ENCODE assay signal across 16 cellular contexts in the genomic region with DNA sequence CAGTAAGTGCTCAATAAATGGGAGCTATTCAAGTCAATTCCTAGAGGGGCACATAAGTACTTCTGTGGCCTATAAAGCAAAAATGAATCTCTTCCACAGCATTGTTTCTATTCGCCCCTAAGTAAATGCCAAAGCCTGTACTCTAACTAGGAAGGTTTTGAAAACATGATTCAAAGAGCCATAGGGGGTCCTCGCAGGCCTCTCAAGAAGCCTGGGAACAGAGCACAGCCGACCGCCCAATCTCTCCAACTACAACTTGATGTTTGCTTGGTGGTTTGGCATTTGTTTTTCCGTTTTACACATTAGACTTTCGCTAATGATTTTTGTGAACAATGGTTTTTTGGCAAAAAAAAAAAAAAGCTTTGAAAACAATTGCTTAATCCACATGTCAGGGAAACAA. TPM values are rescaled to one million over a fixed set of nuclear protein-coding genes. Genes with fewer than 3 reads are reported as not detected.
DNase-seq lines count a peak whose midpoint lies in the region; ATAC-seq and TF ChIP-seq lines count a peak whose summit lies in the region.
"Had no signal": no experiment of that assay in that cellular context is flagged by ENCODE, and none has a peak within 500 bp of the region (broad histone marks: within the 10 kb centered on the region; RNA-seq: fewer than 3 reads in every experiment).

No MANE protein-coding gene starts in this region.

- no peak overlapping the region for H4K8ac ChIP-seq in mesendoderm (ENCODE audit: low read depth, low read length)

- H2BK5ac ChIP-seq in mesendoderm (ENCODE audit: low read length), result no peak overlapping the region

- H3K27ac Mint-ChIP-seq in GM23338 (no peak overlapping the region), endodermal cell (no peak overlapping the region)
- no peak overlapping the region for H3K27ac Mint-ChIP-seq in CD8-positive, alpha-beta memory T cell
- H3K27ac Mint-ChIP-seq: CD4-positive, CD25-positive, alpha-beta regulatory T cell; HFFc6 had no signal

- H3K9me3 Mint-ChIP-seq in GM23338, result no peaks in the 10 kb centered on the region
- H3K9me3 Mint-ChIP-seq in endodermal cell, result no peaks in the 10 kb centered on the region
- H3K9me3 Mint-ChIP-seq in CD8-positive, alpha-beta memory T cell, result no peaks in the 10 kb centered on the region
- H3K9me3 Mint-ChIP-seq: CD4-positive, CD25-positive, alpha-beta regulatory T cell; HFFc6 had no signal

- POLR2A ChIA-PET in CD8-positive, alpha-beta memory T cell (lab: Charles Lee), result no interaction called here

- H2AK5ac ChIP-seq in mesendoderm (ENCODE audit: low read length), result no peak overlapping the region

- H3K23ac ChIP-seq in mesendoderm (ENCODE audit: low read length), result no peak overlapping the region

- CTCF ChIA-PET in CD8-positive, alpha-beta memory T cell (lab: Charles Lee), result no interaction called here

- no peak overlapping the region for H2AFZ ChIP-seq in GM23338
- H2AFZ ChIP-seq: GM23248 had no signal

- H3K4ac ChIP-seq in mesendoderm (ENCODE audit: low read depth, low read length), result no peak overlapping the region

- H4K20me1 ChIP-seq in GM23338 (replicated peaks; ENCODE audit: insufficient read depth), result no peaks in the 10 kb centered on the region; the same call in 1 of the 2 replicates
- H4K20me1 ChIP-seq: BLaER1 treated with 17β-estradiol and CSF1 and Interleukin-3, amounts not matched to agents 10 nM and 100 nM had no signal

- H3F3A ChIP-seq in GM23338 (replicated peaks; ENCODE audit: low read depth), result no peaks in the 10 kb centered on the region

- H3K36me3 ChIP-seq in GM23338 (ENCODE audit: insufficient read depth) (no peaks in the 10 kb centered on the region), NT2/D1 (ENCODE audit: insufficient read depth, insufficient read length, low read length) (no peaks in the 10 kb centered on the region), endodermal cell (ENCODE audit: control insufficient read depth, insufficient read depth, low read length) (peaks cover 14% of the 10 kb centered on the region), mesendoderm (ENCODE audit: control insufficient read depth, insufficient read depth, low read length) (no peaks in the 10 kb centered on the region)
- H3K36me3 ChIP-seq in CD8-positive, alpha-beta memory T cell (ENCODE audit: insufficient read depth, low read length), result no peaks in the 10 kb centered on the region
- H3K36me3 ChIP-seq: BLaER1 treated with 17β-estradiol and CSF1 and Interleukin-3, amounts not matched to agents 10 nM and 100 nM; HAP-1 had no signal

- H3K4me3 Mint-ChIP-seq in GM23338 (no peak overlapping the region), endodermal cell (no peak overlapping the region)
- H3K4me3 Mint-ChIP-seq in CD8-positive, alpha-beta memory T cell, result no peak overlapping the region
- H3K4me3 Mint-ChIP-seq: CD4-positive, CD25-positive, alpha-beta regulatory T cell; HFFc6 had no signal

- H3K9me2 ChIP-seq in GM23338 (ENCODE audit: insufficient read depth), result no peaks in the 10 kb centered on the region

- DNase-seq in GM23338 (ENCODE audit: low spot score) (peak; percentile 86), NT2/D1 (ENCODE audit: low read depth, low spot score) (peak; percentile 6), endodermal cell (peak; percentile 77), mesendoderm (peak; percentile 78), inferior parietal cortex (ENCODE audit: extremely low spot score) (no peak)
- DNase-seq in activated CD8-positive, alpha-beta memory T cell treated with anti-CD3 and anti-CD28 coated beads, Interleukin-2, amount 50 U/mL, for 48 hours, result no peak
- no peak for DNase-seq in CD8-positive, alpha-beta memory T cell
- DNase-seq: ACHN; Calu3; CD4-positive, CD25-positive, alpha-beta regulatory T cell; DMS 273 treated with DMSO at 0.1 percent for 48 hours; GM23248; HFFc6 had no signal

- H2BK120ac ChIP-seq in mesendoderm (ENCODE audit: low read depth, low read length), result no peak overlapping the region

- H3K4me1 Mint-ChIP-seq in GM23338 (peaks cover 45% of the 10 kb centered on the region), endodermal cell (peaks cover 46% of the 10 kb centered on the region)
- H3K4me1 Mint-ChIP-seq in CD8-positive, alpha-beta memory T cell, result no peaks in the 10 kb centered on the region
- H3K4me1 Mint-ChIP-seq: CD4-positive, CD25-positive, alpha-beta regulatory T cell had no signal

- H3K4me1 ChIP-seq in GM23338 (ENCODE audit: insufficient read depth), result peaks cover 24% of the 10 kb centered on the region
- H3K4me1 ChIP-seq in NT2/D1 (ENCODE audit: insufficient read depth, insufficient read length), result no peaks in the 10 kb centered on the region
- peaks cover 27% of the 10 kb centered on the region for H3K4me1 ChIP-seq in endodermal cell (ENCODE audit: control insufficient read depth, insufficient read depth, low read length)
- H3K4me1 ChIP-seq in mesendoderm (ENCODE audit: control insufficient read depth, low read depth, low read length), result peaks cover 3% of the 10 kb centered on the region
- no peaks in the 10 kb centered on the region for H3K4me1 ChIP-seq in CD8-positive, alpha-beta memory T cell (ENCODE audit: insufficient read depth, low read length)
- H3K4me1 ChIP-seq: BLaER1 treated with 17β-estradiol and CSF1 and Interleukin-3, amounts not matched to agents 10 nM and 100 nM had no signal

- H3K79me2 ChIP-seq in GM23338 (replicated peaks; ENCODE audit: insufficient read depth) (peaks cover 24% of the 10 kb centered on the region), mesendoderm (ENCODE audit: control insufficient read depth, insufficient read depth, low read length) (peaks cover 10% of the 10 kb centered on the region)

- peak in 1 of 2 experiments; percentile 29; a peak in 2 of 4 replicates for TF ChIP-seq CTCF in GM23338 (conservative IDR thresholded peaks at IDR 0.05; ENCODE audit: low read depth in 2 of 2)
- TF ChIP-seq CTCF in endodermal cell (conservative IDR thresholded peaks at IDR 0.05), result no peak

- H3K27me3 Mint-ChIP-seq in GM23338 (ENCODE audit: insufficient read depth, low read depth, poor library complexity) (peaks cover 4% of the 10 kb centered on the region), endodermal cell (ENCODE audit: insufficient read depth) (no peaks in the 10 kb centered on the region)
- H3K27me3 Mint-ChIP-seq in CD8-positive, alpha-beta memory T cell, result peaks cover 3 to 26% of the 10 kb centered on the region in 2 donors

- H3K18ac ChIP-seq in mesendoderm (ENCODE audit: low read length), result no peak overlapping the region

- H3K4me3 ChIP-seq in GM23338, result no peak overlapping the region
- H3K4me3 ChIP-seq in NT2/D1 (ENCODE audit: insufficient read length, low read depth), result no peak overlapping the region
- H3K4me3 ChIP-seq in endodermal cell (ENCODE audit: low read length), result peak overlapping the region; percentile 3
- H3K4me3 ChIP-seq in mesendoderm (ENCODE audit: low read length), result no peak overlapping the region
- no peak overlapping the region for H3K4me3 ChIP-seq in CD8-positive, alpha-beta memory T cell (ENCODE audit: low read length)
- H3K4me3 ChIP-seq: BLaER1 treated with 17β-estradiol and CSF1 and Interleukin-3, amounts not matched to agents 10 nM and 100 nM; GM12878; GM23248; HAP-1 had no signal

- no peak overlapping the region for H4K5ac ChIP-seq in mesendoderm (ENCODE audit: low read length)

- H2BK15ac ChIP-seq in mesendoderm (replicated peaks; ENCODE audit: low read depth), result no peak overlapping the region

- ATAC-seq in GM23338, result peak; percentile 85

- H3K9me3 ChIP-seq in NT2/D1 (ENCODE audit: insufficient read depth, low read length) (no peaks in the 10 kb centered on the region), endodermal cell (ENCODE audit: control insufficient read depth, low read length) (no peaks in the 10 kb centered on the region)
- H3K9me3 ChIP-seq in CD8-positive, alpha-beta memory T cell (ENCODE audit: low read length), result no peaks in the 10 kb centered on the region
- H3K9me3 ChIP-seq: BLaER1 treated with 17β-estradiol and CSF1 and Interleukin-3, amounts not matched to agents 10 nM and 100 nM; HAP-1 had no signal

- H3K79me1 ChIP-seq in mesendoderm (ENCODE audit: low read length), result no peaks in the 10 kb centered on the region

- H3K27me3 ChIP-seq in GM23338 (ENCODE audit: insufficient read depth) (no peaks in the 10 kb centered on the region), NT2/D1 (ENCODE audit: insufficient read depth, insufficient read length) (no peaks in the 10 kb centered on the region), endodermal cell (ENCODE audit: control insufficient read depth, insufficient read depth, low read length, poor library complexity, severe bottlenecking) (no peaks in the 10 kb centered on the region), mesendoderm (ENCODE audit: insufficient read depth, low read length, poor library complexity) (no peaks in the 10 kb centered on the region)
- no peaks in the 10 kb centered on the region for H3K27me3 ChIP-seq in CD8-positive, alpha-beta memory T cell (ENCODE audit: insufficient read depth, low read length, poor library complexity, severe bottlenecking)
- H3K27me3 ChIP-seq: BLaER1 treated with 17β-estradiol and CSF1 and Interleukin-3, amounts not matched to agents 10 nM and 100 nM had no signal

- no peak overlapping the region for H3K27ac ChIP-seq in GM23338 (ENCODE audit: low read depth)
- no peak overlapping the region for H3K27ac ChIP-seq in endodermal cell (ENCODE audit: low read depth, low read length)
- no peak overlapping the region for H3K27ac ChIP-seq in mesendoderm (ENCODE audit: low read depth, low read length)
- H3K27ac ChIP-seq in CD8-positive, alpha-beta memory T cell (ENCODE audit: low read depth, low read length), result no peak overlapping the region
- H3K27ac ChIP-seq: BLaER1 treated with 17β-estradiol and CSF1 and Interleukin-3, amounts not matched to agents 10 nM and 100 nM; GM23248 had no signal

- H3K4me2 ChIP-seq in GM23338 (no peak overlapping the region), mesendoderm (ENCODE audit: low read length) (no peak overlapping the region)
- H3K4me2 ChIP-seq: BLaER1 treated with 17β-estradiol and CSF1 and Interleukin-3, amounts not matched to agents 10 nM and 100 nM had no signal

- H3K56ac ChIP-seq in mesendoderm (ENCODE audit: low read length), result no peak overlapping the region

- WGBS in endodermal cell (ENCODE audit: insufficient coverage in 1 of 2, insufficient read length in 1 of 2), 2 experiments, result 45 to 47% methylated on average over 4 to 6 of the region's 6 CpGs
- WGBS in mesendoderm (ENCODE audit: extremely low coverage, insufficient coverage, low lambda C conversion rate), result no CpG with 5 or more reads among the region's 6 CpGs

- H3K9ac ChIP-seq in NT2/D1 (ENCODE audit: insufficient read length, low read depth), result no peak overlapping the region
- H3K9ac ChIP-seq in endodermal cell (ENCODE audit: extremely low read depth, low read length, poor library complexity, severe bottlenecking), result no peak overlapping the region
- no peak overlapping the region for H3K9ac ChIP-seq in mesendoderm (ENCODE audit: low read length)
- H3K9ac ChIP-seq: BLaER1 treated with 17β-estradiol and CSF1 and Interleukin-3, amounts not matched to agents 10 nM and 100 nM; GM23248 had no signal

- H3K36me3 Mint-ChIP-seq in GM23338 (ENCODE audit: low read depth) (no peaks in the 10 kb centered on the region), endodermal cell (ENCODE audit: low read depth) (peaks cover 5% of the 10 kb centered on the region)
- H3K36me3 Mint-ChIP-seq in CD8-positive, alpha-beta memory T cell, result no peaks in the 10 kb centered on the region
- H3K36me3 Mint-ChIP-seq: CD4-positive, CD25-positive, alpha-beta regulatory T cell had no signal

RNA-seq across cellular contexts. Expression of a gene that starts 19.4 kb away (rescaled TPM):
- total RNA-seq in GM23338 (2014; rRNA removed; shearing (Covaris generic)), result 7.5 and 18.1 TPM in 2 replicates
- polyA plus RNA-seq in GM23338 (2016; fragmentation: Nextera tagmentation; extraction: Ambion mirVana), result 7.4 and 10.1 TPM in 2 replicates
- total RNA-seq in endodermal cell, result 10 to 100 TPM; 53.3 to 63.1 TPM
- 26.6 TPM for polyA plus RNA-seq in endodermal cell (2013, experiment 1 of 2)
- 25.5 TPM for polyA plus RNA-seq in endodermal cell (2013, experiment 2 of 2)
- polyA plus RNA-seq in mesendoderm (2013, experiment 1 of 2), result 29.1 TPM
- polyA plus RNA-seq in mesendoderm (2013, experiment 2 of 2), result 27.0 TPM
- total RNA-seq in CD8-positive, alpha-beta memory T cell, result not detected
- polyA plus RNA-seq in CD8-positive, alpha-beta memory T cell, result 0.21 TPM
- total RNA-seq: CD4-positive, CD25-positive, alpha-beta regulatory T cell had no signal

Comparison
In these comparisons a context has a peak if more than half of its experiments do, and no peak if none do; other contexts are left out.
1. DNase-seq: peak in GM23338 (single experiment), NT2/D1 (single experiment), endodermal cell (single experiment) and mesendoderm (single experiment); none in activated CD8-positive, alpha-beta memory T cell treated with anti-CD3 and anti-CD28 coated beads, Interleukin-2, amount 50 U/mL, for 48 hours (single experiment), inferior parietal cortex (single experiment) and CD8-positive, alpha-beta memory T cell (0 of 5).